In the genomic region with DNA sequence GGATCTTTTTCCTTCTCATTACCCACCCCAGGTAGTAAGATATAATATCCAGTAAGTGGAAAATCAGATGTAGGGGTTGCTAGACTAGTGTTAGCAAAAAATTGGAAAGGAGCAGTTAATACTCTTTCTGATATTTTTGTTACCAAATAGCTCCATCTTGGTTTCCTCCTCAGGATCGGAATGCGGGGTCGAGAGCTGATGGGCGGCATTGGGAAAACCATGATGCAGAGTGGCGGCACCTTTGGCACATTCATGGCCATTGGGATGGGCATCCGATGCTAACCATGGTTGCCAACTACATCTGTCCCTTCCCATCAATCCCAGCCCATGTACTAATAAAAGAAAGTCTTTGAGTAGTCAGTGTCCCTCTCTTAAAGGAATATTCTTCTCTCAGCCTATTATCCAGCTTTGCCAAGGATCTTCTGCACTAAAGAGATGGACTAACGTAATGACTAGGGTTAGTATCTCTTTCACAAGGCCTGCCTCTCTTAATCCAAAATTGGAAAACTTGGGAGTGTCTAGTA, we compare ENCODE assay signal across 10 cellular contexts. TPM values are rescaled to one million over a fixed set of nuclear protein-coding genes. Genes with fewer than 3 reads are reported as not detected.
DNase-seq lines count a peak whose midpoint lies in the region; ATAC-seq and TF ChIP-seq lines count a peak whose summit lies in the region.
"Had no signal": no experiment of that assay in that cellular context is flagged by ENCODE, and none has a peak within 500 bp of the region (broad histone marks: within the 10 kb centered on the region; RNA-seq: fewer than 3 reads in every experiment).

No MANE protein-coding gene starts in this region.

- DNase-seq in activated CD8-positive, alpha-beta memory T cell treated with anti-CD3 and anti-CD28 coated beads for 24 hours, result peak; percentile 54
- DNase-seq in activated CD8-positive, alpha-beta memory T cell treated with anti-CD3 and anti-CD28 coated beads, Interleukin-2, amount 50 U/mL, for 4 hours, result no peak
- DNase-seq in esophagus muscularis mucosa (ENCODE audit: extremely low spot score) (no peak), caudate nucleus (lab: John Stamatoyannopoulos, UW) (no peak), retina (no peak)
- no peak for DNase-seq in stimulated activated naive CD8-positive, alpha-beta T cell treated with anti-CD3 and anti-CD28 coated beads, Interleukin-15, amount 100 ng/mL, for 72 hours
- DNase-seq: NCI-H1105 treated with DMSO at 0.1 percent for 48 hours; stimulated activated CD4-positive, alpha-beta T cell treated with anti-CD3 and anti-CD28 coated beads, Interleukin-4, amount 100 ng/mL, for 4 hours had no signal

- no peak for TF ChIP-seq EP300 in esophagus muscularis mucosa (IDR thresholded peaks at IDR 0.05)

- intact Hi-C loops in esophagus muscularis mucosa (cut with DNase I), result loop anchor here (10.0 kb wide), 1 partner anchor 184 kb away; no protein-coding TSS in a partner anchor

- peak overlapping the region; percentile 93 for H3K9ac ChIP-seq in SU-DHL-6 (ENCODE audit: low read length)

- peaks cover 19 to 48% (median 33%) of the 10 kb centered on the region in 4 donors for H3K4me1 ChIP-seq in esophagus muscularis mucosa

- peak overlapping the region; percentile 67 for H3K4me2 ChIP-seq in SU-DHL-6 (ENCODE audit: low read depth, low read length, poor library complexity, severe bottlenecking)

- peak overlapping the region; percentile 77 to 84 for H3K27ac Mint-ChIP-seq in stimulated activated naive CD8-positive, alpha-beta T cell treated with anti-CD3 and anti-CD28 coated beads, Interleukin-15, amount 100 ng/mL, for 72 hours

- no peaks in the 10 kb centered on the region for H3K27me3 ChIP-seq in SU-DHL-6 (ENCODE audit: low read length)
- H3K27me3 ChIP-seq in esophagus muscularis mucosa, result no peaks in the 10 kb centered on the region

- H3K4me1 Mint-ChIP-seq in stimulated activated naive CD8-positive, alpha-beta T cell treated with anti-CD3 and anti-CD28 coated beads, Interleukin-15, amount 100 ng/mL, for 72 hours, result peaks cover 50% of the 10 kb centered on the region

- no peak for TF ChIP-seq POLR2A in esophagus muscularis mucosa (IDR thresholded peaks at IDR 0.05; ENCODE audit: low read depth)

- H3K4me3 ChIP-seq in SU-DHL-6 (ENCODE audit: insufficient read depth, low read length, poor library complexity, severe bottlenecking), result peak overlapping the region; percentile 92
- H3K4me3 ChIP-seq in esophagus muscularis mucosa, result no peak overlapping the region

- WGBS in esophagus muscularis mucosa, result 89% methylated on average over 7 of the region's 7 CpGs

- no peaks in the 10 kb centered on the region for H3K9me3 Mint-ChIP-seq in stimulated activated naive CD8-positive, alpha-beta T cell treated with anti-CD3 and anti-CD28 coated beads, Interleukin-15, amount 100 ng/mL, for 72 hours

- H3K9me3 ChIP-seq in SU-DHL-6 (ENCODE audit: insufficient read depth, low read length), result no peaks in the 10 kb centered on the region
- H3K9me3 ChIP-seq in esophagus muscularis mucosa, result no peaks in the 10 kb centered on the region

- H3K79me2 ChIP-seq in SU-DHL-6 (ENCODE audit: insufficient read depth, low read length), result peaks cover 26% of the 10 kb centered on the region; the same call in 1 of the 2 replicates

- H3K36me3 ChIP-seq in SU-DHL-6 (ENCODE audit: low read length) (peaks cover 28% of the 10 kb centered on the region), esophagus muscularis mucosa (peaks cover 32 to 58% (median 56%) of the 10 kb centered on the region in 4 donors)

- no peaks in the 10 kb centered on the region for H3K9me2 ChIP-seq in SU-DHL-6 (replicated peaks; ENCODE audit: insufficient read depth, low read length)

- no peak for ATAC-seq in stimulated activated naive CD8-positive, alpha-beta T cell treated with anti-CD3 and anti-CD28 coated beads, Interleukin-15, amount 100 ng/mL, for 72 hours
- ATAC-seq in HG02798 (IDR thresholded peaks at IDR 0.05; ENCODE audit: poor library complexity, unreplicated experiment), result no peak

- no peak overlapping the region for H2AFZ ChIP-seq in SU-DHL-6 (ENCODE audit: low read depth, low read length, severe bottlenecking)

- H4K20me1 ChIP-seq in SU-DHL-6 (ENCODE audit: low read depth, low read length), result peaks cover 8% of the 10 kb centered on the region

- H3K4me3 Mint-ChIP-seq in stimulated activated naive CD8-positive, alpha-beta T cell treated with anti-CD3 and anti-CD28 coated beads, Interleukin-15, amount 100 ng/mL, for 72 hours, result peak overlapping the region; percentile 92 to 98

- TF ChIP-seq CTCF in SU-DHL-6 (IDR thresholded peaks at IDR 0.05; ENCODE audit: insufficient read depth, low read length, poor library complexity, severe bottlenecking) (no peak), esophagus muscularis mucosa (IDR thresholded peaks at IDR 0.05) (no peak)

- peaks cover 73% of the 10 kb centered on the region for H3F3A ChIP-seq in SU-DHL-6 (ENCODE audit: insufficient read depth)

- H3K27ac ChIP-seq in SU-DHL-6 (ENCODE audit: low read depth, low read length) (peak overlapping the region; percentile 70), esophagus muscularis mucosa (replicated peaks in 1 of 4) (peak overlapping the region; percentile 32 to 95 (median 69)), caudate nucleus (ENCODE audit: low read depth, low read length) (no peak overlapping the region)

- no peaks in the 10 kb centered on the region for H3K27me3 Mint-ChIP-seq in stimulated activated naive CD8-positive, alpha-beta T cell treated with anti-CD3 and anti-CD28 coated beads, Interleukin-15, amount 100 ng/mL, for 72 hours

RNA-seq across cellular contexts. Expression of gene ROMO1, which starts 1.5 kb away (rescaled TPM):
- total RNA-seq in esophagus muscularis mucosa, result 100 to 1,000 TPM; 159 to 360 (median 263) TPM

RNA-seq across cellular contexts. Expression of gene NFS1, which starts 1.5 kb away (rescaled TPM):
- total RNA-seq in esophagus muscularis mucosa, result 10 to 100 TPM; 25.3 to 63.3 (median 32.7) TPM

RNA-seq across cellular contexts. Expression of gene CPNE1, which starts 36.0 kb away (rescaled TPM):
- 100 to 1,000 TPM in 2 of 4 donors, 10 to 100 TPM in 2; 23.0 to 148 (median 99.9) TPM for total RNA-seq in esophagus muscularis mucosa

RNA-seq across cellular contexts. Expression of gene RBM12, which starts 36.0 kb away (rescaled TPM):
- 10 to 100 TPM; 21.0 to 30.6 (median 24.0) TPM for total RNA-seq in esophagus muscularis mucosa

RNA-seq across cellular contexts. Expression of gene RBM39, which starts 41.4 kb away (rescaled TPM):
- 100 to 1,000 TPM; 143 to 272 (median 165) TPM for total RNA-seq in esophagus muscularis mucosa
